12 cellular contexts compared by ENCODE assay signal in genomic region chr10:112915590-112916572, GRCh38. TPM values are rescaled to one million over a fixed set of nuclear protein-coding genes. Genes with fewer than 3 reads are reported as not detected.
DNase-seq lines count a peak whose midpoint lies in the region; ATAC-seq, FAIRE-seq and TF ChIP-seq lines count a peak whose summit lies in the region.
"Had no signal": no experiment of that assay in that cellular context is flagged by ENCODE, and none has a peak within 500 bp of the region (broad histone marks: within the 10 kb centered on the region; RNA-seq: fewer than 3 reads in every experiment).

No MANE protein-coding gene starts in this region.

- no peak for FAIRE-seq in bronchial epithelial cell (lab: Jason Lieb, UNC)

- H3K27me3 ChIP-seq in bronchial epithelial cell (ENCODE audit: control insufficient read depth, insufficient read depth, low read length), result no peaks in the 10 kb centered on the region
- H3K27me3 ChIP-seq in lung (ENCODE audit: control insufficient read depth, insufficient read depth), result no peaks in the 10 kb centered on the region
- H3K27me3 ChIP-seq: upper lobe of left lung had no signal

- TF ChIP-seq CTCF in bronchial epithelial cell (IDR thresholded peaks at IDR 0.05; ENCODE audit: insufficient read depth, low read length, severe bottlenecking) (no peak), lung (IDR thresholded peaks at IDR 0.05; ENCODE audit: control extremely low read depth, extremely low read depth) (no peak)

- no peaks in the 10 kb centered on the region for H3K4me1 ChIP-seq in lung (ENCODE audit: control insufficient read depth in 2 of 2, insufficient read depth in 2 of 2, low read length in 2 of 2)
- H3K4me1 ChIP-seq: upper lobe of left lung had no signal

- H3K27ac ChIP-seq in lung (ENCODE audit: low read depth in 1 of 2, low read length in 1 of 2), result no peak overlapping the region
- H3K27ac ChIP-seq: upper lobe of left lung had no signal

- H3K4me3 ChIP-seq in bronchial epithelial cell (ENCODE audit: low read depth, low read length) (no peak overlapping the region), lung (no peak overlapping the region)
- H3K4me3 ChIP-seq: upper lobe of left lung had no signal

- H3K36me3 ChIP-seq in bronchial epithelial cell (ENCODE audit: control insufficient read depth, insufficient read depth, low read length) (no peaks in the 10 kb centered on the region), lung (ENCODE audit: control insufficient read depth in 2 of 2, insufficient read depth in 2 of 2, low read length in 2 of 2) (no peaks in the 10 kb centered on the region)
- H3K36me3 ChIP-seq: upper lobe of left lung had no signal

- in situ Hi-C loops in ACHN (cut with HindIII; ENCODE audit: low pct_ligation_motif_present, low pct_unique_long_range_greater_than_20kb, low sequenced_read_pairs) (no loop called here), G401 (cut with HindIII; ENCODE audit: low sequenced_read_pairs) (no loop called here)

- DNase-seq in ACHN (peak; percentile 86), bronchial epithelial cell (ENCODE audit: low read depth) (peak; percentile 89), lung (ENCODE audit: low spot score) (no peak), NCI-H146 treated with DMSO at 0.1 percent for 48 hours (lab: John Stamatoyannopoulos, UW; ENCODE audit: unreplicated experiment) (no peak), G401 (ENCODE audit: low spot score) (no peak)
- DNase-seq: hippocampal formation; NCI-H345; stimulated activated CD4-positive, alpha-beta T cell treated with anti-CD3 and anti-CD28 coated beads, Interleukin-15, amount 100 ng/mL, for 24 hours had no signal

- ATAC-seq in HG03354 (IDR thresholded peaks at IDR 0.05; ENCODE audit: poor library complexity, severe bottlenecking, unreplicated experiment) (peak; percentile 68), lung (ENCODE audit: insufficient read depth, low FRiP score) (peak; percentile 38), HG02970 (IDR thresholded peaks at IDR 0.05; ENCODE audit: low FRiP score, unreplicated experiment) (no peak), HG02642 (IDR thresholded peaks at IDR 0.05; ENCODE audit: poor library complexity, unreplicated experiment) (no peak)

- H3K9me3 ChIP-seq in lung (ENCODE audit: control insufficient read depth in 2 of 2, insufficient read depth in 1 of 2, low read length in 1 of 2), result no peaks in the 10 kb centered on the region
- H3K9me3 ChIP-seq: upper lobe of left lung had no signal

- 72 to 83% methylated on average over 11 of the region's 11 CpGs for WGBS in lung, 2 donors

RNA-seq across cellular contexts. Expression of gene TCF7L2, which starts 34.2 kb away (rescaled TPM):
- total RNA-seq in bronchial epithelial cell (1.1 and 1.2 TPM in 2 replicates), lung (10 to 100 TPM; 30.0 to 32.3 TPM)
- polyA plus RNA-seq in lung, result 10 to 100 TPM in 1 of 2 donors, 1 to 10 TPM in 1; 9.1 to 12.7 TPM
- 0.06 and 0.88 TPM in 2 replicates for total RNA-seq in G401 (2014; rRNA removed; shearing (Covaris generic))

Comparison
In these comparisons a context has a peak if more than half of its experiments do, and no peak if none do; other contexts are left out.
1. DNase-seq: peak in ACHN (single experiment) and bronchial epithelial cell (single experiment); none in lung (single experiment), NCI-H146 treated with DMSO at 0.1 percent for 48 hours (single experiment) and G401 (single experiment).
2. ATAC-seq: peak in HG03354 (single experiment) and lung (single experiment); none in HG02970 (single experiment) and HG02642 (single experiment).
3. RNA of gene TCF7L2, which starts 34.2 kb away (total RNA-seq): 30.0 to 32.3 TPM in lung; 1.1 to 1.2 TPM in bronchial epithelial cell and 0.06 to 0.88 TPM in G401; every median in the first group is over 10 times any median in the second.